Comparison of ENCODE assay signal across 22 cellular contexts in genomic region chr12:89081709-89082108, GRCh38.
DNase-seq lines count a peak whose midpoint lies in the region; ATAC-seq and TF ChIP-seq lines count a peak whose summit lies in the region.
"Had no signal": no experiment of that assay in that cellular context is flagged by ENCODE, and none has a peak within 500 bp of the region (broad histone marks: within the 10 kb centered on the region; RNA-seq: fewer than 3 reads in every experiment).

No MANE protein-coding gene starts in this region.

- H3K27ac Mint-ChIP-seq in endothelial cell (ENCODE audit: unreplicated experiment) = peak overlapping the region; percentile 19
- H3K27ac Mint-ChIP-seq: stimulated activated naive CD8-positive, alpha-beta T cell treated with anti-CD3 and anti-CD28 coated beads, Interleukin-15, Interleukin-2, amounts not matched to agents 100 ng/mL and 50 ng/mL, for 24 hours had no signal

- H3K4me2 ChIP-seq in BLaER1 = peak overlapping the region; percentile 41
- H3K4me2 ChIP-seq in IMR-90 (ENCODE audit: low read depth, low read length) = no peak overlapping the region
- H3K4me2 ChIP-seq in osteoblast (ENCODE audit: insufficient read depth, low read length) = peak overlapping the region; percentile 33

- no peak for TF ChIP-seq CTCF in IMR-90 (conservative IDR thresholded peaks at IDR 0.05; ENCODE audit: low read depth, low read length)
- no peak for TF ChIP-seq CTCF in endothelial cell (IDR thresholded peaks at IDR 0.05; ENCODE audit: unreplicated experiment)
- TF ChIP-seq CTCF in osteoblast (IDR thresholded peaks at IDR 0.05; ENCODE audit: extremely low read depth, low read depth, low read length) = no peak

- no peak overlapping the region for H3K4ac ChIP-seq in IMR-90 (ENCODE audit: low read depth, low read length)

- dilution Hi-C loops in IMR-90 (cut with HindIII; ENCODE audit: low sequenced_read_pairs, unreplicated experiment) = no loop called here

- H3K14ac ChIP-seq in IMR-90 (replicated peaks; ENCODE audit: low read depth, low read length) = 0 out of 2 replicates have a peak overlapping the region, but pooled peaks have one; percentile 45

- H3K36me3 ChIP-seq in BLaER1 (no peaks in the 10 kb centered on the region), IMR-90 (ENCODE audit: control insufficient read depth, insufficient read depth, low read length) (no peaks in the 10 kb centered on the region), osteoblast (ENCODE audit: insufficient read depth, low read length) (no peaks in the 10 kb centered on the region), MG63 (no peaks in the 10 kb centered on the region)
- H3K36me3 ChIP-seq: Peyer's patch, right atrium auricular region, uterus had no signal

- H2AK5ac ChIP-seq in IMR-90 (ENCODE audit: low read depth, low read length) = no peak overlapping the region

- in situ Hi-C loops in IMR-90 (cut with MboI; ENCODE audit: low sequenced_read_pairs) = no loop called here

- no peaks in the 10 kb centered on the region for H3K79me2 ChIP-seq in osteoblast (ENCODE audit: insufficient read depth, low read length)

- H2AK9ac ChIP-seq in IMR-90 (replicated peaks; ENCODE audit: low read depth, low read length, poor library complexity) = no peak overlapping the region

- H4K20me1 ChIP-seq in BLaER1 (no peaks in the 10 kb centered on the region), IMR-90 (ENCODE audit: insufficient read depth, low read length) (no peaks in the 10 kb centered on the region), osteoblast (ENCODE audit: insufficient read depth, low read length) (no peaks in the 10 kb centered on the region)

- no peaks in the 10 kb centered on the region for H3K36me3 Mint-ChIP-seq in endothelial cell (ENCODE audit: low read depth, unreplicated experiment)

- H4K8ac ChIP-seq in IMR-90 (ENCODE audit: low read depth in 2 of 2, low read length in 2 of 2) = no peak overlapping the region

- no CpG with 5 or more reads among the region's 2 CpGs for WGBS in IMR-90 (ENCODE audit: extremely low coverage in 2 of 2, insufficient read length in 1 of 2), 2 experiments

- no TSS peak for BruUV-seq in IMR-90 (replicated peaks; lab: Mats Ljungman, UMichigan)

- intact Hi-C loops in IMR-90 (cut with micrococcal nuclease) (no loop called here), head of caudate nucleus (cut with DNase I) (no loop called here)

- no peaks in the 10 kb centered on the region for H3K9me3 Mint-ChIP-seq in endothelial cell (ENCODE audit: unreplicated experiment)
- H3K9me3 Mint-ChIP-seq: central memory CD8-positive, alpha-beta T cell; stimulated activated naive CD8-positive, alpha-beta T cell treated with anti-CD3 and anti-CD28 coated beads, Interleukin-15, Interleukin-2, amounts not matched to agents 100 ng/mL and 50 ng/mL, for 24 hours had no signal

- peaks cover 3% of the 10 kb centered on the region for H3K27me3 Mint-ChIP-seq in endothelial cell (ENCODE audit: unreplicated experiment)

- H3K27me3 ChIP-seq in BLaER1 (no peaks in the 10 kb centered on the region), IMR-90 (ENCODE audit: control insufficient read depth, insufficient read depth, low read length) (no peaks in the 10 kb centered on the region), osteoblast (ENCODE audit: insufficient read depth, low read length) (no peaks in the 10 kb centered on the region), MG63 (no peaks in the 10 kb centered on the region)
- H3K27me3 ChIP-seq: Peyer's patch, right atrium auricular region, uterus had no signal

- ATAC-seq in IMR-90 (ENCODE audit: low read depth) = no peak

- no peak for TF ChIP-seq POLR2A in IMR-90 (IDR thresholded peaks at IDR 0.05; ENCODE audit: low read depth, low read length)

- H3K18ac ChIP-seq in IMR-90 (ENCODE audit: low read depth, low read length) = no peak overlapping the region

- H2BK20ac ChIP-seq in IMR-90 (ENCODE audit: low read depth, low read length) = no peak overlapping the region

- H3K4me1 ChIP-seq in BLaER1 = peaks cover 16% of the 10 kb centered on the region
- H3K4me1 ChIP-seq in IMR-90 (ENCODE audit: control insufficient read depth, insufficient read depth, low read length) = peaks cover 4% of the 10 kb centered on the region
- H3K4me1 ChIP-seq in osteoblast (ENCODE audit: insufficient read depth, low read length) = peaks cover 29% of the 10 kb centered on the region
- H3K4me1 ChIP-seq: Peyer's patch, uterus had no signal

- no peak overlapping the region for H4K91ac ChIP-seq in IMR-90 (ENCODE audit: insufficient read depth, low read depth, low read length)

- no peak for DNase-seq in IMR-90
- no peak for DNase-seq in endothelial cell (ENCODE audit: low spot score)
- no peak for DNase-seq in osteoblast (ENCODE audit: insufficient read length, low spot score, missing footprints)
- no peak for DNase-seq in head of caudate nucleus
- no peak for DNase-seq in SIG-M5 treated with dmso at 0.1 percent for 504 hours (lab: John Stamatoyannopoulos, UW; ENCODE audit: unreplicated experiment)
- no peak for DNase-seq in MG63
- DNase-seq: activated naive CD4-positive, alpha-beta T cell; DMS153; KG1; MM.1S; NCI-H1694; NCI-H748 treated with DMSO at 0.1 percent for 48 hours; Peyer's patch; posterior cingulate gyrus; SHP77; stimulated activated CD4-positive, alpha-beta T cell treated with anti-CD3 and anti-CD28 coated beads, Interleukin-2, amount 100 ng/mL, for 24 hours; T1000; uterus had no signal

- H3K9me3 ChIP-seq in BLaER1 (no peaks in the 10 kb centered on the region), IMR-90 (ENCODE audit: control insufficient read depth, insufficient read depth, low read length) (no peaks in the 10 kb centered on the region), osteoblast (ENCODE audit: low read depth, low read length) (no peaks in the 10 kb centered on the region), MG63 (no peaks in the 10 kb centered on the region)
- H3K9me3 ChIP-seq: Peyer's patch, right atrium auricular region, uterus had no signal

- TF ChIP-seq RAD21 in IMR-90 (IDR thresholded peaks at IDR 0.05; ENCODE audit: low read length) = no peak

- no peaks in the 10 kb centered on the region for H3K9me1 ChIP-seq in IMR-90 (ENCODE audit: insufficient read depth, low read length)

- H3K4me1 Mint-ChIP-seq in endothelial cell (ENCODE audit: unreplicated experiment) = peaks cover 49% of the 10 kb centered on the region
- H3K4me1 Mint-ChIP-seq: central memory CD8-positive, alpha-beta T cell had no signal

- no peak overlapping the region for H3K4me3 Mint-ChIP-seq in endothelial cell (ENCODE audit: unreplicated experiment)
- H3K4me3 Mint-ChIP-seq: central memory CD8-positive, alpha-beta T cell; stimulated activated naive CD8-positive, alpha-beta T cell treated with anti-CD3 and anti-CD28 coated beads, Interleukin-15, Interleukin-2, amounts not matched to agents 100 ng/mL and 50 ng/mL, for 24 hours had no signal

- no peak overlapping the region for H3K23ac ChIP-seq in IMR-90 (ENCODE audit: low read depth, low read length)

- H3K4me3 ChIP-seq in BLaER1 (no peak overlapping the region), IMR-90 (ENCODE audit: insufficient read depth, low read depth, low read length) (no peak overlapping the region), osteoblast (ENCODE audit: insufficient read depth, low read length) (no peak overlapping the region), MG63 (no peak overlapping the region)
- H3K4me3 ChIP-seq: Peyer's patch, right atrium auricular region, uterus had no signal

- 0 out of 3 replicates have a peak overlapping the region, but pooled peaks have one; percentile 1 for H2BK15ac ChIP-seq in IMR-90 (ENCODE audit: low read depth, low read length)

- no peak overlapping the region for H4K5ac ChIP-seq in IMR-90 (ENCODE audit: low read depth, low read length)

- no peak overlapping the region for H3K56ac ChIP-seq in IMR-90 (ENCODE audit: extremely low read depth, insufficient read depth, low read length)

- H2BK5ac ChIP-seq in IMR-90 (ENCODE audit: low read depth, low read length, poor library complexity, severe bottlenecking) = no peak overlapping the region

- H2AFZ ChIP-seq in IMR-90 (replicated peaks; ENCODE audit: low read length, poor library complexity) = no peak overlapping the region
- peak overlapping the region; percentile 38 for H2AFZ ChIP-seq in osteoblast (ENCODE audit: low read length)

- CTCF ChIA-PET in IMR-90 (lab: Yijun Ruan, JAX) = no interaction called here

- H3K27ac ChIP-seq in BLaER1 (no peak overlapping the region), IMR-90 (ENCODE audit: insufficient read depth, low read length) (no peak overlapping the region), osteoblast (ENCODE audit: low read depth, low read length) (peak overlapping the region; percentile 63)
- H3K27ac ChIP-seq: Peyer's patch, right atrium auricular region, uterus had no signal

- no peaks in the 10 kb centered on the region for H3K79me1 ChIP-seq in IMR-90 (ENCODE audit: low read depth in 1 of 2, low read length in 2 of 2)

- no peak overlapping the region for H3K9ac ChIP-seq in BLaER1
- no peak overlapping the region for H3K9ac ChIP-seq in IMR-90 (ENCODE audit: low read depth, low read length)

- no peak overlapping the region for H2BK120ac ChIP-seq in IMR-90 (ENCODE audit: low read depth, low read length)

- POLR2A ChIA-PET in IMR-90 (lab: Charles Lee; ENCODE audit: unreplicated experiment) = no interaction called here

TF ChIP-seq in IMR-90, 13 proteins besides CTCF, POLR2A, EP300 and RAD21:
- TF ChIP-seq ELK1 (IDR thresholded peaks at IDR 0.05; ENCODE audit: borderline replicate concordance, low read depth, low read length) (no peak), MXI1 (IDR thresholded peaks at IDR 0.05; ENCODE audit: borderline replicate concordance, low read depth, low read length) (no peak), SMC3 (IDR thresholded peaks at IDR 0.05; ENCODE audit: low read depth, low read length) (no peak), CEBPB (IDR thresholded peaks at IDR 0.05; ENCODE audit: low read depth, low read length) (no peak), RCOR1 (IDR thresholded peaks at IDR 0.05; ENCODE audit: insufficient replicate concordance, low read length) (no peak), RFX5 (IDR thresholded peaks at IDR 0.05; ENCODE audit: low read depth, low read length) (no peak), BHLHE40 (IDR thresholded peaks at IDR 0.05; ENCODE audit: low read depth, low read length) (no peak)
